In the genomic region with DNA sequence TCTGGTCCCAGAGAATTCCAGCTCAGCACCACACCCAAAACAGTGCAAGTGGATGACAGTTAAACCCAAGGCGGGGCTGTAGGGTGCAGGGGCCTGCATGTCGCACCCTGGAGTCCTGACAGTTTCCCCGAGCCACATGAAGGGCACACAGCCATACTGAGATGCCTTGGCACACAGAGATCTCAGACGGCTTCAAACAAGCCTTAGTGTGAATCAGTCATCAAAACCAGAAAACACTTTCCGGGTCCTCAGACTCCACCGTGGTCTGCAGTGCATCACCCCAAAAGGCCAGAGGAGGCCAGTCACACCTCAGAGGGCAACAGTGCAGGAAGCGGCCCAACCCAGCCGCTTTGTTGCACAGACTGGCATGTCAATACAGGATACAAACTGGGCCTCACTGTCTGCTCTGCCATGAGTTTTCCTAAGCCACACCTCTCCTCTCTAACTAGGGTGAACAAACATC, we compare ENCODE assay signal across 9 cellular contexts.
A peak's percentile ranks its signal among the peaks of the same experiment; 100 is the strongest.
DNase-seq lines count a peak whose midpoint lies in the region; ATAC-seq and TF ChIP-seq lines count a peak whose summit lies in the region.
"Had no signal": no experiment of that assay in that cellular context is flagged by ENCODE, and none has a peak within 500 bp of the region (broad histone marks: within the 10 kb centered on the region; RNA-seq: fewer than 3 reads in every experiment).

No MANE protein-coding gene starts in this region.

- H3K4me3 ChIP-seq in CD4-positive, alpha-beta memory T cell (ENCODE audit: low read length in 2 of 2) = no peak overlapping the region
- no peak overlapping the region for H3K4me3 ChIP-seq in right lobe of liver
- H3K4me3 ChIP-seq: adrenal gland had no signal

- CTCF ChIA-PET in CD4-positive, alpha-beta memory T cell (lab: Charles Lee; ENCODE audit: partially characterized antibody) = interaction anchor here (1.2 to 4.2 kb wide), 3 partner anchors 16 to 254 kb away, joined by 3 to 30 read pairs (median 4); no protein-coding TSS in a partner anchor

- H3K27me3 Mint-ChIP-seq in CD4-positive, alpha-beta memory T cell = no peaks in the 10 kb centered on the region
- no peaks in the 10 kb centered on the region for H3K27me3 Mint-ChIP-seq in activated T-helper 2 cell treated with anti-CD3 and anti-CD28 coated beads, Interferon-gamma antibody, Interleukin-2, Interleukin-4, amounts not matched to agents 10 μg/mL and 5 μg/mL and 100 μg/mL, durations not matched to agents 14 hours and 24 hours and 36 hours (ENCODE audit: low read depth)

- H3K36me3 Mint-ChIP-seq in CD4-positive, alpha-beta memory T cell = no peaks in the 10 kb centered on the region
- peaks cover 4% of the 10 kb centered on the region for H3K36me3 Mint-ChIP-seq in activated T-helper 2 cell treated with anti-CD3 and anti-CD28 coated beads, Interferon-gamma antibody, Interleukin-2, Interleukin-4, amounts not matched to agents 10 μg/mL and 5 μg/mL and 100 μg/mL, durations not matched to agents 14 hours and 24 hours and 36 hours (ENCODE audit: low read depth)

- DNase-seq in CD4-positive, alpha-beta memory T cell = peak; percentile 25 to 64 (median 37)
- DNase-seq in LHCN-M2 (ENCODE audit: low read depth) (peak; percentile 15), right lobe of liver (peak; percentile 66 to 77 (median 67)), DMS114 treated with DMSO at 0.1 percent for 48 hours (lab: John Stamatoyannopoulos, UW; ENCODE audit: unreplicated experiment) (no peak), NCI-H1930 (lab: John Stamatoyannopoulos, UW) (no peak)
- DNase-seq in activated T-helper 2 cell treated with anti-CD3 and anti-CD28 coated beads, Interferon-gamma antibody, Interleukin-2, Interleukin-4, amounts not matched to agents 10 μg/mL and 5 μg/mL and 100 μg/mL, durations not matched to agents 14 hours and 24 hours and 36 hours (ENCODE audit: low spot score) = peak; percentile 52

- WGBS in right lobe of liver (ENCODE audit: insufficient coverage, low coverage, low lambda C conversion rate, missing lambda C conversion rate) = 42% methylated on average over 3 of the region's 8 CpGs

- peak overlapping the region; percentile 31 to 87 (median 75) for H3K27ac Mint-ChIP-seq in CD4-positive, alpha-beta memory T cell
- peak overlapping the region; percentile 92 for H3K27ac Mint-ChIP-seq in activated T-helper 2 cell treated with anti-CD3 and anti-CD28 coated beads, Interferon-gamma antibody, Interleukin-2, Interleukin-4, amounts not matched to agents 10 μg/mL and 5 μg/mL and 100 μg/mL, durations not matched to agents 14 hours and 24 hours and 36 hours

- ATAC-seq in GM19463 (IDR thresholded peaks at IDR 0.05; ENCODE audit: unreplicated experiment) = peak; percentile 25
- ATAC-seq in right lobe of liver = peak; percentile 86 to 90 (median 88)
- no peak for ATAC-seq in HG03045 (IDR thresholded peaks at IDR 0.05; ENCODE audit: unreplicated experiment)

- no peaks in the 10 kb centered on the region for H3K36me3 ChIP-seq in CD4-positive, alpha-beta memory T cell (ENCODE audit: insufficient read depth, low read length)
- H3K36me3 ChIP-seq in right lobe of liver = no peaks in the 10 kb centered on the region
- H3K36me3 ChIP-seq: adrenal gland had no signal

- peaks cover 37% of the 10 kb centered on the region for H3K4me1 ChIP-seq in CD4-positive, alpha-beta memory T cell (ENCODE audit: insufficient read depth, low read length)
- peaks cover 0 to 38% (median 11%) of the 10 kb centered on the region in 4 donors for H3K4me1 ChIP-seq in right lobe of liver

- H3K27me3 ChIP-seq in CD4-positive, alpha-beta memory T cell (ENCODE audit: insufficient read depth, low read length) = no peaks in the 10 kb centered on the region
- no peaks in the 10 kb centered on the region for H3K27me3 ChIP-seq in right lobe of liver
- H3K27me3 ChIP-seq: adrenal gland had no signal

- intact Hi-C loops in CD4-positive, alpha-beta memory T cell (cut with micrococcal nuclease) = loop anchor here (5.0 kb wide), 1 partner anchor 190 kb away; the partner anchor contains the start of gene IRF2
- intact Hi-C loops in activated T-helper 2 cell treated with anti-CD3 and anti-CD28 coated beads, Interferon-gamma antibody, Interleukin-2, Interleukin-4, amounts not matched to agents 10 μg/mL and 5 μg/mL and 100 μg/mL, durations not matched to agents 14 hours and 24 hours and 36 hours (cut with micrococcal nuclease) = loop anchor here (1.0 to 2.0 kb wide), 5 partner anchors 135 to 367 kb away; partner anchors contain the start of genes CASP3, IRF2 and PRIMPOL
- intact Hi-C loops in right lobe of liver (cut with DNase I) = no loop called here

- peaks cover 28 to 48% (median 38%) of the 10 kb centered on the region in 4 donors for H3K4me1 Mint-ChIP-seq in CD4-positive, alpha-beta memory T cell
- peaks cover 63% of the 10 kb centered on the region for H3K4me1 Mint-ChIP-seq in activated T-helper 2 cell treated with anti-CD3 and anti-CD28 coated beads, Interferon-gamma antibody, Interleukin-2, Interleukin-4, amounts not matched to agents 10 μg/mL and 5 μg/mL and 100 μg/mL, durations not matched to agents 14 hours and 24 hours and 36 hours (ENCODE audit: low read depth)

- TF ChIP-seq POLR2A in right lobe of liver (IDR thresholded peaks at IDR 0.05) = no peak

- POLR2A ChIA-PET in CD4-positive, alpha-beta memory T cell (lab: Charles Lee; ENCODE audit: partially characterized antibody) = interaction anchor here (0.8 to 3.6 kb wide), 4 partner anchors 14 to 255 kb away, joined by 3 to 35 read pairs (median 6); no protein-coding TSS in a partner anchor

- H3K9me3 ChIP-seq in CD4-positive, alpha-beta memory T cell (ENCODE audit: control insufficient read depth in 1 of 2, low read length in 2 of 2) = no peaks in the 10 kb centered on the region
- no peaks in the 10 kb centered on the region for H3K9me3 ChIP-seq in right lobe of liver
- H3K9me3 ChIP-seq: adrenal gland had no signal

- TF ChIP-seq CTCF in right lobe of liver (IDR thresholded peaks at IDR 0.05) = peak; percentile 20 to 35 (median 25)

- H3K4me3 Mint-ChIP-seq in CD4-positive, alpha-beta memory T cell = peak overlapping the region in 7 of 8 donors; percentile 3 to 43 (median 26)
- no peak overlapping the region for H3K4me3 Mint-ChIP-seq in activated T-helper 2 cell treated with anti-CD3 and anti-CD28 coated beads, Interferon-gamma antibody, Interleukin-2, Interleukin-4, amounts not matched to agents 10 μg/mL and 5 μg/mL and 100 μg/mL, durations not matched to agents 14 hours and 24 hours and 36 hours (ENCODE audit: low read depth)

- peaks cover 0 to 2% (median 0%) of the 10 kb centered on the region in 8 donors for H3K9me3 Mint-ChIP-seq in CD4-positive, alpha-beta memory T cell
- peaks cover 7% of the 10 kb centered on the region for H3K9me3 Mint-ChIP-seq in activated T-helper 2 cell treated with anti-CD3 and anti-CD28 coated beads, Interferon-gamma antibody, Interleukin-2, Interleukin-4, amounts not matched to agents 10 μg/mL and 5 μg/mL and 100 μg/mL, durations not matched to agents 14 hours and 24 hours and 36 hours

- H3K27ac ChIP-seq in CD4-positive, alpha-beta memory T cell (ENCODE audit: low read depth, low read length) = peak overlapping the region; percentile 13
- peak overlapping the region in 1 of 3 donors; percentile 42 for H3K27ac ChIP-seq in right lobe of liver
- H3K27ac ChIP-seq: adrenal gland had no signal

Comparison
In these comparisons a context has a peak if more than half of its experiments do, and no peak if none do; other contexts are left out.
1. DNase-seq: peak in CD4-positive, alpha-beta memory T cell (5 of 5), LHCN-M2 (single experiment), activated T-helper 2 cell treated with anti-CD3 and anti-CD28 coated beads, Interferon-gamma antibody, Interleukin-2, Interleukin-4, amounts not matched to agents 10 μg/mL and 5 μg/mL and 100 μg/mL, durations not matched to agents 14 hours and 24 hours and 36 hours (single experiment) and right lobe of liver (3 of 3); none in DMS114 treated with DMSO at 0.1 percent for 48 hours (single experiment) and NCI-H1930 (0 of 2).
2. intact Hi-C loops: an anchor here in CD4-positive, alpha-beta memory T cell (5.0 kb wide) and activated T-helper 2 cell treated with anti-CD3 and anti-CD28 coated beads, Interferon-gamma antibody, Interleukin-2, Interleukin-4, amounts not matched to agents 10 μg/mL and 5 μg/mL and 100 μg/mL, durations not matched to agents 14 hours and 24 hours and 36 hours (1.0 to 2.0 kb wide); none called in right lobe of liver.